In genomic region chr14:76531821-76532318, GRCh38 we compare ENCODE assay signal across 11 cellular contexts.
"Had no signal": no experiment of that assay in that cellular context is flagged by ENCODE, and none has a peak within 500 bp of the region (broad histone marks: within the 10 kb centered on the region; RNA-seq: fewer than 3 reads in every experiment).

No MANE protein-coding gene starts in this region.

- H3K27me3 ChIP-seq: ovary had no signal

- H3K27ac ChIP-seq: hepatocyte, ovary, WERI-Rb-1 had no signal

- H3K36me3 ChIP-seq: ovary, WERI-Rb-1 had no signal

- H3K4me3 ChIP-seq: hepatocyte, ovary had no signal

- DNase-seq: activated CD4-positive, alpha-beta T cell treated with anti-CD3 and anti-CD28 coated beads for 4 hours; activated CD8-positive, alpha-beta memory T cell treated with anti-CD3 and anti-CD28 coated beads for 24 hours; activated naive CD4-positive, alpha-beta T cell treated with anti-CD3 and anti-CD28 coated beads for 36 hours; mesendoderm; ovary; retina; stimulated activated CD4-positive, alpha-beta T cell treated with anti-CD3 and anti-CD28 coated beads, Interleukin-4, amount 100 ng/mL, for 4 hours; stimulated activated naive CD8-positive, alpha-beta T cell treated with anti-CD3 and anti-CD28 coated beads, Interleukin-15, amount 100 ng/mL, for 72 hours; T1000; WERI-Rb-1 had no signal

- H3K9me3 ChIP-seq: ovary had no signal
